16 cellular contexts compared by ENCODE assay signal in genomic region chr13:52642131-52642530, GRCh38. TPM values are rescaled to one million over a fixed set of nuclear protein-coding genes. Genes with fewer than 3 reads are reported as not detected.
DNase-seq lines count a peak whose midpoint lies in the region; ATAC-seq and TF ChIP-seq lines count a peak whose summit lies in the region.
"Had no signal": no experiment of that assay in that cellular context is flagged by ENCODE, and none has a peak within 500 bp of the region (broad histone marks: within the 10 kb centered on the region; RNA-seq: fewer than 3 reads in every experiment).

TSS of gene HNRNPA1L2 (plus strand) at chr13:52642431. CDS start at chr13:52642493, 62 bp downstream.

- H3K9me3 ChIP-seq in BE2C: no peaks in the 10 kb centered on the region
- H3K9me3 ChIP-seq: BLaER1 treated with 17β-estradiol and CSF1 and Interleukin-3, amounts not matched to agents 10 nM and 100 nM; Caco-2 had no signal

- H3K27ac Mint-ChIP-seq in natural killer cell (no peak within 1 kb of the TSS), IgD-negative memory B cell (no peak within 1 kb of the TSS), mesothelial cell of epicardium (no peak within 1 kb of the TSS), type B pancreatic cell (no peak within 1 kb of the TSS)
- H3K27ac Mint-ChIP-seq in natural killer cell treated with Interleukin-12 subunit alpha and Interleukin-12 subunit beta and Interleukin-15 and Interleukin-18, amount 100 ng/mL, for 72 hours: no peak within 1 kb of the TSS

- H3K4me3 Mint-ChIP-seq in natural killer cell (no peak within 1 kb of the TSS), IgD-negative memory B cell (no peak within 1 kb of the TSS), mesothelial cell of epicardium (no peak within 1 kb of the TSS), type B pancreatic cell (no peak within 1 kb of the TSS)
- no peak within 1 kb of the TSS for H3K4me3 Mint-ChIP-seq in natural killer cell treated with Interleukin-12 subunit alpha and Interleukin-12 subunit beta and Interleukin-15 and Interleukin-18, amount 100 ng/mL, for 72 hours

- no peak for TF ChIP-seq CTCF in natural killer cell (IDR thresholded peaks at IDR 0.05)
- no peak for TF ChIP-seq CTCF in mesothelial cell of epicardium (IDR thresholded peaks at IDR 0.05; ENCODE audit: unreplicated experiment)
- TF ChIP-seq CTCF in type B pancreatic cell (conservative IDR thresholded peaks at IDR 0.05): no peak
- no peak for TF ChIP-seq CTCF in BE2C (IDR thresholded peaks at IDR 0.05; ENCODE audit: low read depth, low read length)

- no peak within 1 kb of the TSS for H3K4me3 ChIP-seq in BE2C (ENCODE audit: low read depth, low read length)
- H3K4me3 ChIP-seq: BLaER1 treated with 17β-estradiol and CSF1 and Interleukin-3, amounts not matched to agents 10 nM and 100 nM had no signal

- no peaks in the 10 kb centered on the region for H3K4me1 ChIP-seq in BE2C
- H3K4me1 ChIP-seq: Caco-2 had no signal

- no peaks in the 10 kb centered on the region for H3K27me3 ChIP-seq in BE2C
- H3K27me3 ChIP-seq: BLaER1 treated with 17β-estradiol and CSF1 and Interleukin-3, amounts not matched to agents 10 nM and 100 nM had no signal

- H3K27me3 Mint-ChIP-seq in natural killer cell (ENCODE audit: low read depth in 2 of 2) (no peaks in the 10 kb centered on the region), IgD-negative memory B cell (no peaks in the 10 kb centered on the region), mesothelial cell of epicardium (ENCODE audit: low read depth) (no peaks in the 10 kb centered on the region), type B pancreatic cell (no peaks in the 10 kb centered on the region)
- H3K27me3 Mint-ChIP-seq in natural killer cell treated with Interleukin-12 subunit alpha and Interleukin-12 subunit beta and Interleukin-15 and Interleukin-18, amount 100 ng/mL, for 72 hours: no peaks in the 10 kb centered on the region

- DNase-seq in natural killer cell: no peak
- DNase-seq in natural killer cell treated with Interleukin-12 subunit alpha and Interleukin-12 subunit beta and Interleukin-15 and Interleukin-18, amount 100 ng/mL, for 72 hours (ENCODE audit: low spot score): no peak
- DNase-seq in mesothelial cell of epicardium (ENCODE audit: low spot score in 2 of 2, unreplicated experiment in 2 of 2): no peak
- DNase-seq in type B pancreatic cell (ENCODE audit: extremely low spot score, unreplicated experiment): no peak
- no peak for DNase-seq in BE2C
- DNase-seq: Caco-2, NCI-H1417, NCI-H1930, NCI-H2171, NCI-H446 treated with DMSO at 0.1 percent for 48 hours, NCI-H748 treated with DMSO at 0.1 percent for 48 hours had no signal

- H3K4me1 Mint-ChIP-seq in natural killer cell (peaks cover 10 to 11% of the 10 kb centered on the region in 2 donors), IgD-negative memory B cell (peaks cover 8 to 11% (median 9%) of the 10 kb centered on the region in 3 donors), mesothelial cell of epicardium (no peaks in the 10 kb centered on the region), type B pancreatic cell (ENCODE audit: unreplicated experiment) (no peaks in the 10 kb centered on the region)
- peaks cover 6 to 10% of the 10 kb centered on the region in 2 donors for H3K4me1 Mint-ChIP-seq in natural killer cell treated with Interleukin-12 subunit alpha and Interleukin-12 subunit beta and Interleukin-15 and Interleukin-18, amount 100 ng/mL, for 72 hours (ENCODE audit: low read depth in 2 of 2)

- peaks cover 10% of the 10 kb centered on the region for H3K36me3 ChIP-seq in BE2C

- intact Hi-C loops in natural killer cell (cut with micrococcal nuclease): no loop called here

- ATAC-seq in natural killer cell (no peak), HG03378 (IDR thresholded peaks at IDR 0.05; ENCODE audit: unreplicated experiment) (no peak), HG02885 (IDR thresholded peaks at IDR 0.05; ENCODE audit: poor library complexity, unreplicated experiment) (no peak)
- ATAC-seq in natural killer cell treated with Interleukin-12 subunit alpha and Interleukin-12 subunit beta and Interleukin-15 and Interleukin-18, amount 100 ng/mL, for 72 hours: no peak
- ATAC-seq: HepG2 had no signal

- H3K9me3 Mint-ChIP-seq in natural killer cell: no peaks in the 10 kb centered on the region
- no peaks in the 10 kb centered on the region for H3K9me3 Mint-ChIP-seq in natural killer cell treated with Interleukin-12 subunit alpha and Interleukin-12 subunit beta and Interleukin-15 and Interleukin-18, amount 100 ng/mL, for 72 hours
- no peaks in the 10 kb centered on the region for H3K9me3 Mint-ChIP-seq in IgD-negative memory B cell
- no peaks in the 10 kb centered on the region for H3K9me3 Mint-ChIP-seq in mesothelial cell of epicardium
- no peaks in the 10 kb centered on the region for H3K9me3 Mint-ChIP-seq in type B pancreatic cell

- peaks cover 10% of the 10 kb centered on the region for H3K36me3 Mint-ChIP-seq in natural killer cell
- H3K36me3 Mint-ChIP-seq in natural killer cell treated with Interleukin-12 subunit alpha and Interleukin-12 subunit beta and Interleukin-15 and Interleukin-18, amount 100 ng/mL, for 72 hours: peaks cover 26% of the 10 kb centered on the region
- peaks cover 2% of the 10 kb centered on the region for H3K36me3 Mint-ChIP-seq in IgD-negative memory B cell
- H3K36me3 Mint-ChIP-seq in mesothelial cell of epicardium: peaks cover 20% of the 10 kb centered on the region
- peaks cover 21% of the 10 kb centered on the region for H3K36me3 Mint-ChIP-seq in type B pancreatic cell

RNA-seq across cellular contexts. Expression of gene HNRNPA1L2, which starts in this region (rescaled TPM):
- total RNA-seq in natural killer cell (10 to 100 TPM; 11.9 to 16.2 (median 15.4) TPM), mesothelial cell of epicardium (16.4 to 18.5 TPM (median 18.1 TPM) in 3 replicates), type B pancreatic cell (ENCODE audit: low replicate concordance) (4.9 and 11.6 TPM in 2 replicates)
- total RNA-seq in natural killer cell treated with Interleukin-12 subunit alpha and Interleukin-12 subunit beta and Interleukin-15 and Interleukin-18, amount 100 ng/mL, for 72 hours: 10 to 100 TPM in 1 of 2 donors, 1 to 10 TPM in 1; 6.9 to 11.6 TPM
- 17.0 TPM for polyA plus RNA-seq in IgD-negative memory B cell
- 30.7 TPM for polyA plus RNA-seq in BE2C (2012; ENCODE audit: insufficient read depth, insufficient read length, low read depth)
